ENCODE assay signal across 13 cellular contexts in the genomic region with DNA sequence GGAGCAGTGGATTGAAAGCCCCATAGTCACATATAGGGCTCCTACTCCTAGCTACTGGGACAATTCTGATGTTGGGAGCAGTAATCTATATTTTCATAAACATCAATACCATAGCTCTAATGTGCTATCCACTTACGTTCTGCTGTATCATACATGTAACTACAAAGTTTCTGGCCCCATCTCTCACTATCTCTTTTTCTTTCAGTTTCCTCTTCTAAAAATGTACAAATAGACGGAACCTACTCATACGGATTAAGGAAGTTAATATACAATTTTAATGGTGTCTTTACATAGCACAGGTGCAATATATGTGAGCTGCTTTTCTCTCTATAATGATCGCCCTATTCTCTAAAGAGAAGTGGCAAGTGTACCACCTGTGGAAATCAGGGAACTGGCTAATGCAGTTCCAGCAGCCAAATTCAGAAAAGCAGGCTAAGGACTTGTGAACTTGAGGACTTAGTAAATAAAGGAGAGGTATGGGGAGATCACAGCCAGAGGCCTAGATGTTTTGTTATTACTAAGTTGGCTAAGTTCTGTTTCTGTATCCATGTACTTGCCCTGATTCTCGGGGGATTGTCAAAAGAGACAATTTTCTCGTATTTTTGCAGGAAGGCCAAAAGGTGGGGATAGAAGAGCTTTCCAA.
DNase-seq lines count a peak whose midpoint lies in the region; ATAC-seq and TF ChIP-seq lines count a peak whose summit lies in the region.
"Had no signal": no experiment of that assay in that cellular context is flagged by ENCODE, and none has a peak within 500 bp of the region (broad histone marks: within the 10 kb centered on the region; RNA-seq: fewer than 3 reads in every experiment).

No MANE protein-coding gene starts in this region.

- H3K27ac ChIP-seq in PC-3 (ENCODE audit: low read length), result no peak overlapping the region

- H3K9me3 ChIP-seq in PC-3 (ENCODE audit: low read length), result no peaks in the 10 kb centered on the region
- H3K9me3 ChIP-seq: HAP-1 had no signal

- H3K27me3 Mint-ChIP-seq in activated naive CD4-positive, alpha-beta T cell treated with anti-CD3 and anti-CD28 coated beads for 36 hours (ENCODE audit: low read depth), result no peaks in the 10 kb centered on the region

- H3K4me1 Mint-ChIP-seq in activated naive CD4-positive, alpha-beta T cell treated with anti-CD3 and anti-CD28 coated beads for 36 hours (ENCODE audit: low read depth), result no peaks in the 10 kb centered on the region

- CTCF ChIA-PET in GM10248 (lab: Yijun Ruan, JAX) (interaction anchor here (1.2 kb wide), 1 partner anchor 26 kb away, joined by 3 read pairs; no protein-coding TSS in a partner anchor), PC-3 (lab: Charles Lee) (no interaction called here)
- CTCF ChIA-PET in activated naive CD4-positive, alpha-beta T cell treated with anti-CD3 and anti-CD28 coated beads for 36 hours (lab: Charles Lee), result no interaction called here

- H3K9me2 ChIP-seq in PC-3 (replicated peaks; ENCODE audit: low read length), result no peaks in the 10 kb centered on the region

- H3K4me3 Mint-ChIP-seq in activated naive CD4-positive, alpha-beta T cell treated with anti-CD3 and anti-CD28 coated beads for 36 hours, result no peak overlapping the region

- POLR2A ChIA-PET in GM10248 (lab: Yijun Ruan, JAX) (no interaction called here), PC-3 (lab: Charles Lee; ENCODE audit: unreplicated experiment) (no interaction called here)

- H3F3A ChIP-seq in PC-3 (ENCODE audit: low read length, unreplicated experiment), result no peaks in the 10 kb centered on the region

- H3K79me2 ChIP-seq in PC-3 (ENCODE audit: low read length), result no peaks in the 10 kb centered on the region

- H3K27me3 ChIP-seq in PC-3 (ENCODE audit: low read length), result peaks cover 8% of the 10 kb centered on the region; the same call in 1 of the 2 replicates

- peak; percentile 4 for DNase-seq in GM10248 (ENCODE audit: extremely low spot score)
- no peak for DNase-seq in HT-29 (ENCODE audit: low spot score)
- no peak for DNase-seq in PC-3
- no peak for DNase-seq in iPS-NIHi7 (ENCODE audit: extremely low spot score)
- no peak for DNase-seq in activated naive CD4-positive, alpha-beta T cell treated with anti-CD3 and anti-CD28 coated beads for 36 hours
- DNase-seq: ACHN, activated T-cell treated with anti-CD3 and anti-CD28 coated beads for 4 hours, Karpas-422, T-helper 9 cell had no signal

- BruUV-seq in PC-3 (replicated peaks; lab: Mats Ljungman, UMichigan), result no TSS peak

- H3K4me1 ChIP-seq in PC-3 (ENCODE audit: insufficient read depth, low read length), result no peaks in the 10 kb centered on the region
- H3K4me1 ChIP-seq: HAP-1 had no signal

- H3K36me3 ChIP-seq in PC-3 (ENCODE audit: low read depth, low read length), result no peaks in the 10 kb centered on the region
- H3K36me3 ChIP-seq: HAP-1 had no signal

- no peak overlapping the region for H2AFZ ChIP-seq in PC-3 (ENCODE audit: low read length)

- no peaks in the 10 kb centered on the region for H3K36me3 Mint-ChIP-seq in activated naive CD4-positive, alpha-beta T cell treated with anti-CD3 and anti-CD28 coated beads for 36 hours (ENCODE audit: low read depth)

- H3K4me2 ChIP-seq in PC-3 (ENCODE audit: low read length), result no peak overlapping the region

- H3K9ac ChIP-seq in PC-3 (ENCODE audit: low read length), result no peak overlapping the region

- H3K27ac Mint-ChIP-seq in activated naive CD4-positive, alpha-beta T cell treated with anti-CD3 and anti-CD28 coated beads for 36 hours, result no peak overlapping the region

- H3K4me3 ChIP-seq in PC-3 (ENCODE audit: low read length), result no peak overlapping the region
- H3K4me3 ChIP-seq: HAP-1 had no signal

- TF ChIP-seq CTCF in GM10248 (IDR thresholded peaks at IDR 0.05; ENCODE audit: control extremely low read depth, extremely low read depth, low read depth, missing control alignments) (no peak), PC-3 (conservative IDR thresholded peaks at IDR 0.05; ENCODE audit: low read depth, low read length) (no peak)

- ATAC-seq in GM19397 (IDR thresholded peaks at IDR 0.05; ENCODE audit: unreplicated experiment) (peak; percentile 83), HG02852 (IDR thresholded peaks at IDR 0.05; ENCODE audit: unreplicated experiment) (peak; percentile 74), HG03565 (IDR thresholded peaks at IDR 0.05; ENCODE audit: unreplicated experiment) (peak; percentile 84), PC-3 (no peak)

- no peaks in the 10 kb centered on the region for H3K9me3 Mint-ChIP-seq in activated naive CD4-positive, alpha-beta T cell treated with anti-CD3 and anti-CD28 coated beads for 36 hours

- intact Hi-C loops in PC-3 (cut with micrococcal nuclease), result no loop called here
- intact Hi-C loops in activated naive CD4-positive, alpha-beta T cell treated with anti-CD3 and anti-CD28 coated beads for 36 hours (cut with micrococcal nuclease), result no loop called here

- H4K20me1 ChIP-seq in PC-3 (ENCODE audit: low read length), result no peaks in the 10 kb centered on the region
